11 cellular contexts compared by ENCODE assay signal in the genomic region with DNA sequence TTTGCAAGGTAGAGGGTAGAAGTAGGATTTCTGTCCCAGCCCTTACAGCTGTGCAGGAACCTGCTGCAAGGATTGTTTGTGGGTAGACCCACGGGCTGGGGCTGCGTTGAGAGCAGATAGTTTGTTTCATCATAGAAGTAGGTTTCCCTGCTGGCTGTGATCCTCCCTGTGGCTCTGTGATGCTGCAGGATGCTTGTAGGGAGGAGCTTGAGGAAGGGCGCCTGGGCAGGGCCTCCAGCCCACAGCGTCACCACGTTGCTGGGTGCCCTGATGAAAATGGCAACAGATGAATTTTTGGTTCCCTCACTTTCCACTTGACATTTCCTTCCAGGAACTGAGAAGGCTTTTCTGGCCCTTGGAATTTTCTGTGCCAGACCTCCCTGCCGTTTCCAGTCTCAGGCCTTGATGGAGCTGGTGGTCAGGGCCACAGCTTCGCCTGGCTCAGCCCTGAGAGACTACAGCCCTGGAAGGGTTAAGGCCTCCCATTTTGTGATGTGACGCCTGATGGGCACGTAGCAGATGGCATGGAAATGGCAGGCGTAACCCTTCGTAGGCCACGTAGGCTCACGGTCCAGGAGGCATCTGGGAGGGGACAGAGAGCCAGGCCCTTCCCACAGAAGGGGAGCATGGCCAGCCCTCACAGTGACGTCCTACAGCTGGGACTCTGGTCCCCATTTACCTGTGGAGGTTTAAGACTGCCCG. TPM values are rescaled to one million over a fixed set of nuclear protein-coding genes. Genes with fewer than 3 reads are reported as not detected.
DNase-seq lines count a peak whose midpoint lies in the region; ATAC-seq and TF ChIP-seq lines count a peak whose summit lies in the region.
"Had no signal": no experiment of that assay in that cellular context is flagged by ENCODE, and none has a peak within 500 bp of the region (broad histone marks: within the 10 kb centered on the region; RNA-seq: fewer than 3 reads in every experiment).

No MANE protein-coding gene starts in this region.

- peaks cover 21% of the 10 kb centered on the region for H3K36me3 Mint-ChIP-seq in CD4-positive, alpha-beta T cell (ENCODE audit: low read depth)
- H3K36me3 Mint-ChIP-seq in T-helper 1 cell treated with Interleukin-12 subunit alpha and Interleukin-12 subunit beta and Interleukin-4 antibody, amounts not matched to agents 30 μg/mL and 1 μg/mL, for 36 hours (ENCODE audit: low read depth), result peaks cover 16% of the 10 kb centered on the region
- no peaks in the 10 kb centered on the region for H3K36me3 Mint-ChIP-seq in neural crest cell (ENCODE audit: low read depth)

- no peak overlapping the region for H3K4me3 ChIP-seq in left lung

- peak in 7 of 10 experiments; percentile 13 to 71 (median 42) for DNase-seq in CD4-positive, alpha-beta T cell
- peak; percentile 76 for DNase-seq in central memory CD4-positive, alpha-beta T cell
- DNase-seq in neural crest cell (ENCODE audit: low read depth, low spot score), result no peak
- no peak for DNase-seq in NCI-H2107 (lab: John Stamatoyannopoulos, UW)
- no peak for DNase-seq in NCI-H82 (lab: John Stamatoyannopoulos, UW)
- DNase-seq in left lung, result no peak
- no peak for DNase-seq in NCI-H446 (lab: John Stamatoyannopoulos, UW)
- DNase-seq: dermis blood vessel endothelial cell, HCEC 1CT, NCI-H1048 had no signal

- no peaks in the 10 kb centered on the region for H3K9me3 ChIP-seq in CD4-positive, alpha-beta T cell (ENCODE audit: control insufficient read depth, low read length)
- H3K9me3 ChIP-seq in left lung, result no peaks in the 10 kb centered on the region

- no peaks in the 10 kb centered on the region for H3K9me3 Mint-ChIP-seq in CD4-positive, alpha-beta T cell
- H3K9me3 Mint-ChIP-seq in T-helper 1 cell treated with Interleukin-12 subunit alpha and Interleukin-12 subunit beta and Interleukin-4 antibody, amounts not matched to agents 30 μg/mL and 1 μg/mL, for 36 hours, result no peaks in the 10 kb centered on the region
- H3K9me3 Mint-ChIP-seq in neural crest cell, result no peaks in the 10 kb centered on the region

- intact Hi-C loops in CD4-positive, alpha-beta T cell (cut with DNase I, micrococcal nuclease), result loop anchor here (2.0 to 5.0 kb wide), 3 partner anchors 13 to 40 kb away; a partner anchor contains a TSS
- intact Hi-C loops in left lung (cut with DNase I), result no loop called here

- TF ChIP-seq CTCF in CD4-positive, alpha-beta T cell (IDR thresholded peaks at IDR 0.05), result no peak
- TF ChIP-seq CTCF in neural crest cell (conservative IDR thresholded peaks at IDR 0.05) (no peak), left lung (IDR thresholded peaks at IDR 0.05) (no peak)

- H3K4me3 Mint-ChIP-seq in CD4-positive, alpha-beta T cell, result peak overlapping the region; percentile 65
- no peak overlapping the region for H3K4me3 Mint-ChIP-seq in T-helper 1 cell treated with Interleukin-12 subunit alpha and Interleukin-12 subunit beta and Interleukin-4 antibody, amounts not matched to agents 30 μg/mL and 1 μg/mL, for 36 hours
- no peak overlapping the region for H3K4me3 Mint-ChIP-seq in neural crest cell

- CTCF ChIA-PET in CD4-positive, alpha-beta T cell (lab: Charles Lee), result interaction anchor here (1.2 kb wide), 1 partner anchor 41 kb away, joined by 3 read pairs; no protein-coding TSS in a partner anchor

- H3K4me1 ChIP-seq in left lung, result peaks cover 12 to 86% of the 10 kb centered on the region in 2 donors

- H3K27me3 Mint-ChIP-seq in CD4-positive, alpha-beta T cell, result no peaks in the 10 kb centered on the region
- H3K27me3 Mint-ChIP-seq in T-helper 1 cell treated with Interleukin-12 subunit alpha and Interleukin-12 subunit beta and Interleukin-4 antibody, amounts not matched to agents 30 μg/mL and 1 μg/mL, for 36 hours (ENCODE audit: low read depth), result no peaks in the 10 kb centered on the region
- H3K27me3 Mint-ChIP-seq in neural crest cell (ENCODE audit: low read depth), result no peaks in the 10 kb centered on the region

- ATAC-seq in CD4-positive, alpha-beta T cell (ENCODE audit: poor library complexity), result peak; percentile 96
- ATAC-seq in left lung, result no peak

- H3K27ac Mint-ChIP-seq in CD4-positive, alpha-beta T cell, result peak overlapping the region; percentile 73
- peak overlapping the region; percentile 46 for H3K27ac Mint-ChIP-seq in T-helper 1 cell treated with Interleukin-12 subunit alpha and Interleukin-12 subunit beta and Interleukin-4 antibody, amounts not matched to agents 30 μg/mL and 1 μg/mL, for 36 hours
- H3K27ac Mint-ChIP-seq in neural crest cell (ENCODE audit: unreplicated experiment), result peak overlapping the region; percentile 40

- no peak overlapping the region for H3K27ac ChIP-seq in CD4-positive, alpha-beta T cell (ENCODE audit: low read depth, low read length)
- peak overlapping the region in 1 of 2 donors; percentile 4 for H3K27ac ChIP-seq in left lung

- POLR2A ChIA-PET in CD4-positive, alpha-beta T cell (lab: Charles Lee), result interaction anchor here (0.6 to 2.6 kb wide), 8 partner anchors 11 to 62 kb away, joined by 3 to 18 read pairs (median 4); a partner anchor contains a TSS

- H3K27me3 ChIP-seq in CD4-positive, alpha-beta T cell (ENCODE audit: control insufficient read depth, insufficient read depth, low read length), result no peaks in the 10 kb centered on the region
- H3K27me3 ChIP-seq in left lung, result no peaks in the 10 kb centered on the region

- no peaks in the 10 kb centered on the region for H3K36me3 ChIP-seq in left lung

- peaks cover 79% of the 10 kb centered on the region for H3K4me1 Mint-ChIP-seq in CD4-positive, alpha-beta T cell (ENCODE audit: low read depth)
- peaks cover 66% of the 10 kb centered on the region for H3K4me1 Mint-ChIP-seq in T-helper 1 cell treated with Interleukin-12 subunit alpha and Interleukin-12 subunit beta and Interleukin-4 antibody, amounts not matched to agents 30 μg/mL and 1 μg/mL, for 36 hours (ENCODE audit: low read depth)
- peaks cover 28% of the 10 kb centered on the region for H3K4me1 Mint-ChIP-seq in neural crest cell

RNA-seq across cellular contexts. Expression of a gene that starts 42.2 kb away (rescaled TPM):
- total RNA-seq in CD4-positive, alpha-beta T cell, result 100 to 1,000 TPM; 104 to 107 TPM
- total RNA-seq in neural crest cell (150 and 158 TPM in 2 replicates), left lung (10 to 100 TPM; 66.3 to 97.3 TPM)

Comparison
In these comparisons a context has a peak if more than half of its experiments do, and no peak if none do; other contexts are left out.
1. DNase-seq: peak in CD4-positive, alpha-beta T cell (7 of 10) and central memory CD4-positive, alpha-beta T cell (single experiment); none in neural crest cell (single experiment), NCI-H2107 (single experiment), NCI-H82 (single experiment), left lung (0 of 2) and NCI-H446 (0 of 2).
2. intact Hi-C loops: an anchor here in CD4-positive, alpha-beta T cell (2.0 to 5.0 kb wide); none called in left lung.
3. Peak in every context shown above with its lines, with median percentiles within 50 percentile points of each other: H3K27ac Mint-ChIP-seq.